In the genomic region with DNA sequence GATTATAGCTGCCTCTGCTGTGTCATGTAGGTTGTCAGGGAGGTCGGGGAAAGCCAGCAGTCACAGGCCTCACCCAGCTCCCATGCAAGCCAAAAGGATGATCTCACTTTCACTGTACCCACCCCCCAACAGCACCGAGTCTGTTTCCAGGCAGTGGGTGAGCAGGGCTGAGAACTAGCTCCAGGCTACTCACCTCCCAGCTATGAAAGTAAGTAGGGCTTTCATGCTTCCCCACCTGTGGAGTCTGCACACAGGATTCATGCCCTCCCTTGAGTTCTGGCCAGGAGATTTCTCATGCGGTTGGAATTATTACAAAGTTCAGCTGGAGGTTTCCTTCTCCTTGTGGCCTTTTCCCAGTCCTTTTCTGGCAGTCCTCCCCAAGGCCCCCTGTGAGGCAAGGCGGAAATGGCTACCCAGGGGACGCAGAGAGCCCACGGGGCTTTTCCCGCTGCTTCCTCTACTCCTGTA, we compare ENCODE assay signal across 17 cellular contexts.
DNase-seq lines count a peak whose midpoint lies in the region; ATAC-seq and TF ChIP-seq lines count a peak whose summit lies in the region.
"Had no signal": no experiment of that assay in that cellular context is flagged by ENCODE, and none has a peak within 500 bp of the region (broad histone marks: within the 10 kb centered on the region; RNA-seq: fewer than 3 reads in every experiment).

No MANE protein-coding gene starts in this region.

- in situ Hi-C loops in Panc1 (cut with HindIII; ENCODE audit: low pct_unique_long_range_greater_than_20kb, low sequenced_read_pairs): no loop called here

- 43 to 49% methylated on average over 7 of the region's 7 CpGs for WGBS in lower leg skin, 2 donors
- 72 to 82% (median 80%) methylated on average over 7 of the region's 7 CpGs for WGBS in psoas muscle, 3 donors
- WGBS in suprapubic skin: 55% methylated on average over 7 of the region's 7 CpGs

- no peaks in the 10 kb centered on the region for H3K36me3 Mint-ChIP-seq in GM23338 (ENCODE audit: low read depth)
- H3K36me3 Mint-ChIP-seq: CD8-positive, alpha-beta T cell had no signal

- no TSS peak for BruUV-seq in Panc1 (replicated peaks; lab: Mats Ljungman, UMichigan)

- TF ChIP-seq EP300 in suprapubic skin (IDR thresholded peaks at IDR 0.05): no peak

- 0 out of 2 replicates have a peak, but pooled peaks cover 9% of the 10 kb centered on the region for H3K9me2 ChIP-seq in GM23338 (ENCODE audit: insufficient read depth)

- no peaks in the 10 kb centered on the region for H3K27me3 Mint-ChIP-seq in GM23338 (ENCODE audit: insufficient read depth, low read depth, poor library complexity)
- H3K27me3 Mint-ChIP-seq: activated CD4-positive, alpha-beta T cell treated with anti-CD3 and anti-CD28 coated beads, Interleukin-2, amount 10 ng/mL, durations not matched to agents 24 days and 14 days had no signal

- no peak overlapping the region for H3K27ac ChIP-seq in GM23338 (ENCODE audit: low read depth)
- H3K27ac ChIP-seq in Panc1 (ENCODE audit: low read length): no peak overlapping the region
- H3K27ac ChIP-seq in epithelial cell of prostate: peak overlapping the region; percentile 78
- H3K27ac ChIP-seq in psoas muscle: no peak overlapping the region
- no peak overlapping the region for H3K27ac ChIP-seq in suprapubic skin

- H3K36me3 ChIP-seq in GM23338 (ENCODE audit: insufficient read depth) (0 out of 2 replicates have a peak, but pooled peaks cover 2% of the 10 kb centered on the region), Panc1 (ENCODE audit: control insufficient read depth, insufficient read depth, low read length) (no peaks in the 10 kb centered on the region), psoas muscle (ENCODE audit: insufficient read depth in 1 of 2, low read depth in 1 of 2) (no peaks in the 10 kb centered on the region), suprapubic skin (no peaks in the 10 kb centered on the region)

- ATAC-seq in GM23338 (no peak), Panc1 (peak; percentile 58; the same call in 1 of the 2 replicates), psoas muscle (no peak)
- ATAC-seq: activated T-helper 17 cell treated with anti-CD3 and anti-CD28 coated beads, Interleukin-2, amount 50 U/mL, for 72 hours; CD8-positive, alpha-beta T cell; mucosa of descending colon; right cardiac atrium; T-cell had no signal

- TF ChIP-seq POLR2A in lower leg skin (IDR thresholded peaks at IDR 0.05): no peak
- no peak for TF ChIP-seq POLR2A in suprapubic skin (IDR thresholded peaks at IDR 0.05)

- H3F3A ChIP-seq in GM23338 (replicated peaks; ENCODE audit: low read depth): no peaks in the 10 kb centered on the region

- H3K9me3 ChIP-seq in Panc1 (ENCODE audit: control insufficient read depth, insufficient read depth, low read depth, low read length) (no peaks in the 10 kb centered on the region), psoas muscle (peaks cover 8% of the 10 kb centered on the region), suprapubic skin (no peaks in the 10 kb centered on the region)
- H3K9me3 ChIP-seq: mucosa of descending colon had no signal

- CTCF ChIA-PET in Panc1 (lab: Charles Lee): no interaction called here

- TF ChIP-seq CTCF in GM23338 (conservative IDR thresholded peaks at IDR 0.05; ENCODE audit: low read depth in 2 of 2) (no peak), Panc1 (IDR thresholded peaks at IDR 0.05) (no peak), lower leg skin (IDR thresholded peaks at IDR 0.05) (no peak), psoas muscle (IDR thresholded peaks at IDR 0.05) (no peak), suprapubic skin (IDR thresholded peaks at IDR 0.05) (no peak)

- no peak overlapping the region for H3K4me3 Mint-ChIP-seq in GM23338
- H3K4me3 Mint-ChIP-seq: activated CD4-positive, alpha-beta T cell treated with anti-CD3 and anti-CD28 coated beads, Interleukin-2, amount 10 ng/mL, durations not matched to agents 24 days and 14 days; activated T-helper 17 cell treated with anti-CD3 and anti-CD28 coated beads, Interleukin-2, amount 50 U/mL, for 72 hours; CD8-positive, alpha-beta T cell; T-cell had no signal

- H3K4me1 ChIP-seq in GM23338 (ENCODE audit: insufficient read depth): no peaks in the 10 kb centered on the region
- no peaks in the 10 kb centered on the region for H3K4me1 ChIP-seq in Panc1 (ENCODE audit: control insufficient read depth, insufficient read depth, low read length)
- H3K4me1 ChIP-seq in psoas muscle: no peaks in the 10 kb centered on the region
- H3K4me1 ChIP-seq in suprapubic skin: peaks cover 4% of the 10 kb centered on the region

- H3K27ac Mint-ChIP-seq in GM23338: peak overlapping the region; percentile 19; the same call in 1 of the 2 replicates
- H3K27ac Mint-ChIP-seq: activated CD4-positive, alpha-beta T cell treated with anti-CD3 and anti-CD28 coated beads, Interleukin-2, amount 10 ng/mL, durations not matched to agents 24 days and 14 days; CD8-positive, alpha-beta T cell had no signal

- peaks cover 6% of the 10 kb centered on the region; the same call in 2 of the 3 replicates for H3K4me1 Mint-ChIP-seq in GM23338

- POLR2A ChIA-PET in Panc1 (lab: Charles Lee): no interaction called here

- H3K4me2 ChIP-seq in GM23338: no peak overlapping the region

- no peak for DNase-seq in GM23338 (ENCODE audit: low spot score)
- no peak for DNase-seq in Panc1 (ENCODE audit: low read depth, low spot score)
- DNase-seq in epithelial cell of prostate (ENCODE audit: low read depth, low spot score): peak; percentile 99
- DNase-seq in skeletal muscle cell (ENCODE audit: low read depth): peak; percentile 36
- no peak for DNase-seq in activated naive CD4-positive, alpha-beta T cell treated with Interleukin-2 at 50 U/mL for 16 hours
- no peak for DNase-seq in lower leg skin (ENCODE audit: low spot score in 2 of 2)
- DNase-seq in psoas muscle: no peak
- no peak for DNase-seq in suprapubic skin (ENCODE audit: low spot score in 2 of 2)
- DNase-seq: activated CD4-positive, alpha-beta T cell treated with anti-CD3 and anti-CD28 coated beads, Interleukin-2, amount 10 ng/mL, durations not matched to agents 24 days and 14 days; CD8-positive, alpha-beta T cell; central memory CD4-positive, alpha-beta T cell; H7; mucosa of descending colon; NCI-H1694 treated with DMSO at 0.1 percent for 48 hours; right cardiac atrium; T-cell had no signal

- H3K79me2 ChIP-seq in GM23338 (replicated peaks; ENCODE audit: insufficient read depth): no peaks in the 10 kb centered on the region

- no peaks in the 10 kb centered on the region for H3K27me3 ChIP-seq in GM23338 (ENCODE audit: insufficient read depth)
- H3K27me3 ChIP-seq in Panc1 (ENCODE audit: control insufficient read depth, insufficient read depth, low read length): no peaks in the 10 kb centered on the region
- H3K27me3 ChIP-seq in psoas muscle (ENCODE audit: insufficient read depth in 3 of 3, low read length in 2 of 3): no peaks in the 10 kb centered on the region
- peaks cover 3% of the 10 kb centered on the region for H3K27me3 ChIP-seq in suprapubic skin

- H3K4me3 ChIP-seq in GM23338 (no peak overlapping the region), Panc1 (ENCODE audit: low read depth in 2 of 2, low read length in 2 of 2) (no peak overlapping the region), skeletal muscle cell (ENCODE audit: low read depth, low read length) (no peak overlapping the region), lower leg skin (ENCODE audit: low read depth, poor library complexity, severe bottlenecking) (no peak overlapping the region), psoas muscle (no peak overlapping the region), suprapubic skin (no peak overlapping the region)
- H3K4me3 ChIP-seq: mucosa of descending colon had no signal

- H2AFZ ChIP-seq in GM23338: peak overlapping the region; percentile 69

- no peaks in the 10 kb centered on the region for H4K20me1 ChIP-seq in GM23338 (replicated peaks; ENCODE audit: insufficient read depth)

- intact Hi-C loops in Panc1 (cut with micrococcal nuclease; ENCODE audit: unreplicated experiment): no loop called here
- intact Hi-C loops in lower leg skin (cut with DNase I; ENCODE audit: low total_unique reads): no loop called here
- intact Hi-C loops in psoas muscle (cut with DNase I): no loop called here

- H3K9me3 Mint-ChIP-seq in GM23338: peaks cover 13% of the 10 kb centered on the region; the same call in 2 of the 3 replicates

TF ChIP-seq in GM23338, 12 proteins besides CTCF, POLR2A, EP300 and RAD21 (continues in another document):
- TF ChIP-seq CREB1 (CRISPR knock-in tag; IDR thresholded peaks at IDR 0.05; ENCODE audit: low read depth) (no peak), EZH2 (IDR thresholded peaks at IDR 0.05; ENCODE audit: low read depth, unreplicated experiment) (no peak), EZH2phosphoT487 (IDR thresholded peaks at IDR 0.05; ENCODE audit: unreplicated experiment) (no peak), NANOG (IDR thresholded peaks at IDR 0.05; ENCODE audit: borderline replicate concordance) (no peak), POLR2AphosphoS5 (IDR thresholded peaks at IDR 0.05; ENCODE audit: low read depth) (no peak)
- TF ChIP-seq, protein P1, sequence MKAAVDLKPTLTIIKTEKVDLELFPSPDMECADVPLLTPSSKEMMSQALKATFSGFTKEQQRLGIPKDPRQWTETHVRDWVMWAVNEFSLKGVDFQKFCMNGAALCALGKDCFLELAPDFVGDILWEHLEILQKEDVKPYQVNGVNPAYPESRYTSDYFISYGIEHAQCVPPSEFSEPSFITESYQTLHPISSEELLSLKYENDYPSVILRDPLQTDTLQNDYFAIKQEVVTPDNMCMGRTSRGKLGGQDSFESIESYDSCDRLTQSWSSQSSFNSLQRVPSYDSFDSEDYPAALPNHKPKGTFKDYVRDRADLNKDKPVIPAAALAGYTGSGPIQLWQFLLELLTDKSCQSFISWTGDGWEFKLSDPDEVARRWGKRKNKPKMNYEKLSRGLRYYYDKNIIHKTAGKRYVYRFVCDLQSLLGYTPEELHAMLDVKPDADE (IDR thresholded peaks at IDR 0.05): no peak

Comparison
In these comparisons a context has a peak if more than half of its experiments do, and no peak if none do; other contexts are left out.
1. DNase-seq: peak in epithelial cell of prostate (single experiment) and skeletal muscle cell (single experiment); none in GM23338 (single experiment), Panc1 (single experiment), activated naive CD4-positive, alpha-beta T cell treated with Interleukin-2 at 50 U/mL for 16 hours (single experiment), lower leg skin (0 of 2), psoas muscle (0 of 2) and suprapubic skin (0 of 2).